Comparison of ENCODE assay signal across 12 cellular contexts in the genomic region with DNA sequence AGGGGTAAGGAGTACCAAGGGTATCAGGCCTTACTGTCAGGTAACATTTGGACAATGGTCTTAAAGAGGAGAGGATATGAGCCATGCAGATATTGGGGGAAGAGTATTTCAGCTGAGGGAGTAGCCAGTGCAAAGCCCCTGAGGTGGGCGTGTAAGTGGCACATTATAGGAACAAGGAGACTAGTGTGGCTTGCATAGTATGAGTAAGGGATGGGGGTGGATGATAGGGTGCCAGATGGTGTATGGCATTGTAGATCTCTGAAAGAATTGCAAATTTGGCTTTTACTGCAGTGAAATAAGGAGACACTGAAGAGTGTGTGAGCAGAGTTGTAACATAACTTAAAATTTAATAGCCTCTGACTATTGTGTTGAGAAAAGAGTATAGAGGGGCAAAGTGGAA.
"Had no signal": no experiment of that assay in that cellular context is flagged by ENCODE, and none has a peak within 500 bp of the region (broad histone marks: within the 10 kb centered on the region; RNA-seq: fewer than 3 reads in every experiment).

No MANE protein-coding gene starts in this region.

- H3K4me1 Mint-ChIP-seq: IgD-negative memory B cell had no signal

- H3K36me3 Mint-ChIP-seq: IgD-negative memory B cell had no signal

- FAIRE-seq: HTR-8/SVneo had no signal

- H2AFZ ChIP-seq: GM23248 had no signal

- ATAC-seq: HCT116 had no signal

- H3K4me3 ChIP-seq: GM23248, HAP-1 had no signal

- H3K9ac ChIP-seq: GM23248, KMS-11 had no signal

- H3K9me3 ChIP-seq: HAP-1 had no signal

- H3K4me1 ChIP-seq: HAP-1 had no signal

- H3K36me3 ChIP-seq: HAP-1 had no signal

- H3K9me3 Mint-ChIP-seq: IgD-negative memory B cell had no signal

- H3K27ac ChIP-seq: GM23248, HL-60, KMS-11 had no signal

- H3K27ac Mint-ChIP-seq: HFFc6, IgD-negative memory B cell had no signal

- H3K4me3 Mint-ChIP-seq: HFFc6, IgD-negative memory B cell had no signal

- H3K4me2 ChIP-seq: KMS-11 had no signal

- DNase-seq: GM23248, GOT3, H7, HFFc6, Karpas-422, KBM-7 had no signal
